10 cellular contexts compared by ENCODE assay signal in the genomic region with DNA sequence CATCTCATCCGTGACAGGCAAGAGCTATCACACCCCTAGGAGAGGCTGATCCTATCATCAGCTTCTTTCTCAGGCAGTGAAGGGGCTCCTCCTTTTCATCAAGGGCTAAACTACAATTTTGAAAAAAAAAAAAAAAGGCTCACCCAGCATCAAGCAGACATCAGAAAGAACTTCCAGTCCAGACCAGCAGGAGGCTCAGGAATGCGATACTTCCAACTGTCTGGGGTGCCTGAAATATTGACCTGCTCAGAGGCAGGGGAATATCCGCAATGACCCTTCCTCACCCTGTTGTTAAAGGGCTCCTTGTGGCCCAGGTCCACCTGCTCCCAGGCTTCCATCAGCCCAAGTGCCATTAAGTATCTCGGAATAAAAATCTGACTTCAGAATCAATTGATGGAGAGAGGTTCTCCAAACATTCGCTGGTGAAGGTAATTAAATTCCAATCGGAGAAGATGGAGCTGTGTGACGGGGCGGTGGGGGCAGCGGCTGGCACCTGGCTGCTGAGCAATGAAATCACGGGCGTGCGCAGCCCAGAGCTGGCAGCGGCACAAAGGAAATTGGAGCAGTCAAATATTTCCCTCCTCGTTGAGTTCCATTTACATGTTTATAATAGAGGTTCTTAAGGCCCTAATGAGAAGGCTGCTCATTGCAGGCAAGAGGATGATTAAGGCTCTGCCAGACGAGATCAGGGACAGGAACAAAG.
A peak's percentile ranks its signal among the peaks of the same experiment; 100 is the strongest.
DNase-seq lines count a peak whose midpoint lies in the region; ATAC-seq, FAIRE-seq and TF ChIP-seq lines count a peak whose summit lies in the region.
"Had no signal": no experiment of that assay in that cellular context is flagged by ENCODE, and none has a peak within 500 bp of the region (broad histone marks: within the 10 kb centered on the region; RNA-seq: fewer than 3 reads in every experiment).

No MANE protein-coding gene starts in this region.

- peak; percentile 35; the same call in 1 of the 3 replicates for ATAC-seq in HepG2
- ATAC-seq in right lobe of liver, result no peak
- no peak for ATAC-seq in activated T-helper 17 cell treated with anti-CD3 and anti-CD28 coated beads, Interleukin-2, amount 50 U/mL, for 72 hours (replicated peaks)
- no peak for ATAC-seq in GM19455 (IDR thresholded peaks at IDR 0.05; ENCODE audit: unreplicated experiment)

- TF ChIP-seq POLR2A in HepG2 (IDR thresholded peaks at IDR 0.05; ENCODE audit: insufficient read depth in 1 of 2, low read depth in 2 of 2, low read length in 2 of 2), result no peak
- no peak for TF ChIP-seq POLR2A in right lobe of liver (IDR thresholded peaks at IDR 0.05)
- no peak for TF ChIP-seq POLR2A in endothelial cell of umbilical vein (IDR thresholded peaks at IDR 0.05; ENCODE audit: low read depth, low read length)
- no peak for TF ChIP-seq POLR2A in transverse colon (IDR thresholded peaks at IDR 0.05)
- no peak for TF ChIP-seq POLR2A in esophagus squamous epithelium (IDR thresholded peaks at IDR 0.05)

- intact Hi-C loops in HepG2 (cut with micrococcal nuclease; ENCODE audit: unreplicated experiment), result no loop called here
- intact Hi-C loops in right lobe of liver (cut with DNase I), result no loop called here
- intact Hi-C loops in endothelial cell of umbilical vein (cut with micrococcal nuclease), result no loop called here
- intact Hi-C loops in transverse colon (cut with DNase I; ENCODE audit: low total_unique reads), result no loop called here
- intact Hi-C loops in esophagus squamous epithelium (cut with DNase I), result loop anchor here (10.0 kb wide), 1 partner anchor 143 kb away; no protein-coding TSS in a partner anchor

- H2AFZ ChIP-seq in HepG2 (ENCODE audit: low read length), result no peak overlapping the region
- no peak overlapping the region for H2AFZ ChIP-seq in endothelial cell of umbilical vein (ENCODE audit: low read depth, low read length)

- POLR2A ChIA-PET in HepG2 (lab: Yijun Ruan, JAX), result no interaction called here
- POLR2A ChIA-PET in endothelial cell of umbilical vein (lab: Charles Lee), result no interaction called here

- H3K4me1 ChIP-seq in HepG2 (ENCODE audit: insufficient read depth, low read length), result no peaks in the 10 kb centered on the region
- no peaks in the 10 kb centered on the region for H3K4me1 ChIP-seq in right lobe of liver
- H3K4me1 ChIP-seq in endothelial cell of umbilical vein (ENCODE audit: control insufficient read depth, extremely low read depth, insufficient read depth, low read length), result no peaks in the 10 kb centered on the region
- H3K4me1 ChIP-seq in transverse colon, result no peaks in the 10 kb centered on the region
- H3K4me1 ChIP-seq in esophagus squamous epithelium, result no peaks in the 10 kb centered on the region

- TF ChIP-seq CTCF in HepG2 (CRISPR knock-in tag; IDR thresholded peaks at IDR 0.05) (no peak), right lobe of liver (IDR thresholded peaks at IDR 0.05) (peak in 1 of 4 donors; percentile 13), endothelial cell of umbilical vein (IDR thresholded peaks at IDR 0.05; ENCODE audit: extremely low read depth in 1 of 2, insufficient read depth in 1 of 2, low read depth in 1 of 2, low read length in 2 of 2) (peak; percentile 7 to 15), transverse colon (IDR thresholded peaks at IDR 0.05) (peak in 1 of 5 experiments; percentile 4), esophagus squamous epithelium (IDR thresholded peaks at IDR 0.05) (peak in 2 of 6 experiments; percentile 29 to 35)

- DNase-seq in HepG2 (ENCODE audit: low spot score) (no peak), right lobe of liver (no peak), NCI-H345 treated with DMSO at 0.1 percent for 48 hours (lab: John Stamatoyannopoulos, UW; ENCODE audit: unreplicated experiment) (peak; percentile 50), endothelial cell of umbilical vein (ENCODE audit: low read depth, low spot score) (no peak), transverse colon (no peak), esophagus squamous epithelium (lab: John Stamatoyannopoulos, UW) (no peak)

- CTCF ChIA-PET in HepG2 (lab: Yijun Ruan, JAX; ENCODE audit: low intra/inter-chr PET ratio, low total read pairs), result no interaction called here
- CTCF ChIA-PET in endothelial cell of umbilical vein (lab: Charles Lee), result interaction anchor here (1.0 kb wide), 2 partner anchors 29 to 237 kb away, joined by 3 to 4 read pairs; a partner anchor contains a TSS

- H3K27me3 ChIP-seq in HepG2 (ENCODE audit: control insufficient read depth in 1 of 2, insufficient read depth in 2 of 2, low read length in 2 of 2) (peaks cover 1 to 15% of the 10 kb centered on the region in 2 experiments; a peak in 3 of 5 replicates), right lobe of liver (no peaks in the 10 kb centered on the region), endothelial cell of umbilical vein (ENCODE audit: control insufficient read depth in 2 of 2, insufficient read depth in 2 of 2, low read length in 2 of 2) (peaks cover 0 to 2% of the 10 kb centered on the region in 2 experiments), transverse colon (no peaks in the 10 kb centered on the region), esophagus squamous epithelium (peaks cover 0 to 26% (median 0%) of the 10 kb centered on the region in 4 donors)

- in situ Hi-C loops in HepG2 (cut with HindIII; ENCODE audit: extremely low pct_ligation_motif_present, low pct_unique_long_range_greater_than_20kb), result no loop called here
- in situ Hi-C loops in transverse colon (cut with MboI; ENCODE audit: low pct_ligation_motif_present in 1 of 4, low pct_unique_long_range_greater_than_20kb in 1 of 4, low sequenced_read_pairs in 3 of 4), result loop anchor here in 3 of 4 donors (25.0 kb wide), 1 partner anchor 620 kb away; no protein-coding TSS in a partner anchor

- H3K36me3 ChIP-seq in HepG2 (replicated peaks in 1 of 2; ENCODE audit: control insufficient read depth in 1 of 2, insufficient read depth in 2 of 2, low read length in 2 of 2) (no peaks in the 10 kb centered on the region), right lobe of liver (no peaks in the 10 kb centered on the region), endothelial cell of umbilical vein (ENCODE audit: control insufficient read depth in 2 of 2, extremely low read depth in 1 of 2, insufficient read depth in 2 of 2, low read length in 2 of 2) (no peaks in the 10 kb centered on the region), transverse colon (no peaks in the 10 kb centered on the region), esophagus squamous epithelium (no peaks in the 10 kb centered on the region)

- H3K4me3 ChIP-seq in HepG2 (replicated peaks in 1 of 3; ENCODE audit: insufficient read depth in 1 of 3, low read depth in 2 of 3, low read length in 3 of 3) (no peak overlapping the region), right lobe of liver (no peak overlapping the region), endothelial cell of umbilical vein (replicated peaks in 1 of 3; ENCODE audit: insufficient read depth in 1 of 3, low read depth in 1 of 3, low read length in 3 of 3) (no peak overlapping the region), transverse colon (no peak overlapping the region), esophagus squamous epithelium (no peak overlapping the region)

- H3K9me3 ChIP-seq in HepG2 (ENCODE audit: low read length) (no peaks in the 10 kb centered on the region), right lobe of liver (no peaks in the 10 kb centered on the region), endothelial cell of umbilical vein (replicated peaks; ENCODE audit: control insufficient read depth, insufficient read depth, low read length) (no peaks in the 10 kb centered on the region), transverse colon (no peaks in the 10 kb centered on the region), esophagus squamous epithelium (no peaks in the 10 kb centered on the region)

- no peaks in the 10 kb centered on the region for H3K79me2 ChIP-seq in HepG2 (ENCODE audit: insufficient read depth, low read length)
- H3K79me2 ChIP-seq in endothelial cell of umbilical vein (ENCODE audit: control insufficient read depth, insufficient read depth, low read length), result no peaks in the 10 kb centered on the region

- H4K20me1 ChIP-seq in HepG2 (ENCODE audit: insufficient read depth, low read length), result no peaks in the 10 kb centered on the region
- no peaks in the 10 kb centered on the region for H4K20me1 ChIP-seq in endothelial cell of umbilical vein (replicated peaks; ENCODE audit: control insufficient read depth, extremely low read depth, insufficient read depth, low read length)

- BruUV-seq in HepG2 (replicated peaks; lab: Mats Ljungman, UMichigan) (no TSS peak), endothelial cell of umbilical vein (replicated peaks; lab: Mats Ljungman, UMichigan) (no TSS peak)

- TF ChIP-seq EP300 in HepG2 (IDR thresholded peaks at IDR 0.05; ENCODE audit: low read depth in 2 of 2, low read length in 2 of 2) (no peak), HepG2 (CRISPR knock-in tag; IDR thresholded peaks at IDR 0.05; ENCODE audit: borderline replicate concordance) (no peak), transverse colon (IDR thresholded peaks at IDR 0.05; ENCODE audit: low read depth) (no peak)

- H3K9ac ChIP-seq in HepG2 (ENCODE audit: insufficient read depth, low read depth, low read length), result no peak overlapping the region
- H3K9ac ChIP-seq in endothelial cell of umbilical vein (replicated peaks; ENCODE audit: extremely low read depth, insufficient read depth, low read length), result no peak overlapping the region

- WGBS in HepG2 (ENCODE audit: low lambda C conversion rate), result 45% methylated on average over 15 of the region's 15 CpGs
- 68% methylated on average over 8 of the region's 15 CpGs for WGBS in right lobe of liver (ENCODE audit: insufficient coverage, low coverage, low lambda C conversion rate, missing lambda C conversion rate)
- WGBS in transverse colon (ENCODE audit: low coverage in 1 of 2), 2 donors, result 69 to 72% methylated on average over 3 to 15 of the region's 15 CpGs
- 65 to 75% methylated on average over 14 to 15 of the region's 15 CpGs for WGBS in esophagus squamous epithelium, 2 donors

- H3K27ac Mint-ChIP-seq in activated T-helper 17 cell treated with anti-CD3 and anti-CD28 coated beads, Interleukin-2, amount 50 U/mL, for 72 hours, result no peak overlapping the region
- H3K27ac Mint-ChIP-seq: activated naive CD8-positive, alpha-beta T cell had no signal

- FAIRE-seq in HepG2 (lab: Jason Lieb, UNC) (no peak), endothelial cell of umbilical vein (lab: Jason Lieb, UNC) (no peak)

- H3K36me3 Mint-ChIP-seq in activated T-helper 17 cell treated with anti-CD3 and anti-CD28 coated beads, Interleukin-2, amount 50 U/mL, for 72 hours (ENCODE audit: low read depth), result no peaks in the 10 kb centered on the region
- H3K36me3 Mint-ChIP-seq: activated naive CD8-positive, alpha-beta T cell; CD8-positive, alpha-beta memory T cell had no signal

- no peaks in the 10 kb centered on the region for H3K4me1 Mint-ChIP-seq in activated T-helper 17 cell treated with anti-CD3 and anti-CD28 coated beads, Interleukin-2, amount 50 U/mL, for 72 hours
- H3K4me1 Mint-ChIP-seq: CD8-positive, alpha-beta memory T cell had no signal

- TF ChIP-seq RAD21 in HepG2 (CRISPR knock-in tag; IDR thresholded peaks at IDR 0.05), result no peak

- H3K27ac ChIP-seq in HepG2 (ENCODE audit: extremely low read length, insufficient read depth, low read length), result no peak overlapping the region
- no peak overlapping the region for H3K27ac ChIP-seq in right lobe of liver
- H3K27ac ChIP-seq in endothelial cell of umbilical vein (ENCODE audit: insufficient read depth, low read depth, low read length), result no peak overlapping the region
- H3K27ac ChIP-seq in transverse colon, result no peak overlapping the region
- H3K27ac ChIP-seq in esophagus squamous epithelium, result no peak overlapping the region

- no peaks in the 10 kb centered on the region for H3K9me1 ChIP-seq in endothelial cell of umbilical vein (replicated peaks; ENCODE audit: control insufficient read depth, extremely low read depth, insufficient read depth, low read length)

- dilution Hi-C loops in endothelial cell of umbilical vein (cut with MboI; ENCODE audit: extremely low pct_ligation_motif_present, low sequenced_read_pairs), result no loop called here

- H3K4me3 Mint-ChIP-seq in activated T-helper 17 cell treated with anti-CD3 and anti-CD28 coated beads, Interleukin-2, amount 50 U/mL, for 72 hours, result no peak overlapping the region
- H3K4me3 Mint-ChIP-seq: activated naive CD8-positive, alpha-beta T cell; CD8-positive, alpha-beta memory T cell had no signal

- H3K4me2 ChIP-seq in HepG2 (ENCODE audit: low read depth, low read length) (no peak overlapping the region), endothelial cell of umbilical vein (ENCODE audit: insufficient read depth, low read length) (no peak overlapping the region)

- peaks cover 25% of the 10 kb centered on the region for H3K27me3 Mint-ChIP-seq in activated T-helper 17 cell treated with anti-CD3 and anti-CD28 coated beads, Interleukin-2, amount 50 U/mL, for 72 hours

- H3K9me3 Mint-ChIP-seq in activated T-helper 17 cell treated with anti-CD3 and anti-CD28 coated beads, Interleukin-2, amount 50 U/mL, for 72 hours, result no peaks in the 10 kb centered on the region
